10 cellular contexts compared by ENCODE assay signal in genomic region chr10:88728107-88728763, GRCh38. TPM values are rescaled to one million over a fixed set of nuclear protein-coding genes. Genes with fewer than 3 reads are reported as not detected.
DNase-seq lines count a peak whose midpoint lies in the region; FAIRE-seq and TF ChIP-seq lines count a peak whose summit lies in the region.
"Had no signal": no experiment of that assay in that cellular context is flagged by ENCODE, and none has a peak within 500 bp of the region (broad histone marks: within the 10 kb centered on the region; RNA-seq: fewer than 3 reads in every experiment).

No MANE protein-coding gene starts in this region.

- H3K4me2 ChIP-seq in endothelial cell of umbilical vein (ENCODE audit: insufficient read depth, low read length) = no peak overlapping the region

- H3K4me3 ChIP-seq in endothelial cell of umbilical vein (replicated peaks in 1 of 3; ENCODE audit: insufficient read depth in 1 of 3, low read depth in 1 of 3, low read length in 3 of 3) (no peak overlapping the region), tibial nerve (no peak overlapping the region)

- H3K9me1 ChIP-seq in endothelial cell of umbilical vein (replicated peaks; ENCODE audit: control insufficient read depth, extremely low read depth, insufficient read depth, low read length) = no peaks in the 10 kb centered on the region

- H3K27ac ChIP-seq in endothelial cell of umbilical vein (ENCODE audit: insufficient read depth, low read depth, low read length) (no peak overlapping the region), tibial nerve (no peak overlapping the region)

- intact Hi-C loops in endothelial cell of umbilical vein (cut with micrococcal nuclease) = no loop called here

- no peak overlapping the region for H3K9ac ChIP-seq in endothelial cell of umbilical vein (replicated peaks; ENCODE audit: extremely low read depth, insufficient read depth, low read length)

- peak; percentile 9 for DNase-seq in DMS 273 (lab: John Stamatoyannopoulos, UW; ENCODE audit: unreplicated experiment)
- no peak for DNase-seq in DMS 273 treated with DMSO at 0.1 percent for 48 hours (lab: John Stamatoyannopoulos, UW)
- DNase-seq in SKM-1 (lab: John Stamatoyannopoulos, UW; ENCODE audit: unreplicated experiment) = peak; percentile 54
- peak; percentile 13 for DNase-seq in endothelial cell of umbilical vein (ENCODE audit: low read depth, low spot score)
- peak; percentile 57 to 74 for DNase-seq in stimulated activated CD4-positive, alpha-beta T cell treated with anti-CD3 and anti-CD28 coated beads, Interleukin-4, amount 100 ng/mL, for 48 hours (ENCODE audit: low read depth in 2 of 2)
- DNase-seq in C1 segment of cervical spinal cord (lab: John Stamatoyannopoulos, UW) = no peak
- no peak for DNase-seq in tibial nerve (ENCODE audit: low spot score in 2 of 2)
- no peak for DNase-seq in GM19238 (ENCODE audit: insufficient read length, low spot score)

- H3K27me3 ChIP-seq in endothelial cell of umbilical vein (ENCODE audit: control insufficient read depth in 2 of 2, insufficient read depth in 2 of 2, low read length in 2 of 2) = peaks cover 3 to 13% of the 10 kb centered on the region in 2 experiments
- H3K27me3 ChIP-seq in tibial nerve = no peaks in the 10 kb centered on the region

- H3K79me2 ChIP-seq in endothelial cell of umbilical vein (ENCODE audit: control insufficient read depth, insufficient read depth, low read length) = no peaks in the 10 kb centered on the region

- H2AFZ ChIP-seq in endothelial cell of umbilical vein (ENCODE audit: low read depth, low read length) = no peak overlapping the region

- H3K9me3 ChIP-seq in endothelial cell of umbilical vein (replicated peaks; ENCODE audit: control insufficient read depth, insufficient read depth, low read length) (no peaks in the 10 kb centered on the region), tibial nerve (no peaks in the 10 kb centered on the region)

- POLR2A ChIA-PET in endothelial cell of umbilical vein (lab: Charles Lee) = no interaction called here

- BruUV-seq in endothelial cell of umbilical vein (replicated peaks; lab: Mats Ljungman, UMichigan) = no TSS peak

- H3K4me1 ChIP-seq in endothelial cell of umbilical vein (ENCODE audit: control insufficient read depth, extremely low read depth, insufficient read depth, low read length) = no peaks in the 10 kb centered on the region
- no peaks in the 10 kb centered on the region for H3K4me1 ChIP-seq in tibial nerve

- CTCF ChIA-PET in endothelial cell of umbilical vein (lab: Charles Lee) = interaction anchor here (0.7 to 2.9 kb wide), 19 partner anchors 9 to 164 kb away, joined by 3 to 20 read pairs (median 3); partner anchors contain the start of gene RNLS

- H3K36me3 ChIP-seq in endothelial cell of umbilical vein (ENCODE audit: control insufficient read depth in 2 of 2, extremely low read depth in 1 of 2, insufficient read depth in 2 of 2, low read length in 2 of 2) (no peaks in the 10 kb centered on the region), tibial nerve (no peaks in the 10 kb centered on the region)

- TF ChIP-seq POLR2A in endothelial cell of umbilical vein (IDR thresholded peaks at IDR 0.05; ENCODE audit: low read depth, low read length) (no peak), tibial nerve (IDR thresholded peaks at IDR 0.05) (no peak)

- no peaks in the 10 kb centered on the region for H4K20me1 ChIP-seq in endothelial cell of umbilical vein (replicated peaks; ENCODE audit: control insufficient read depth, extremely low read depth, insufficient read depth, low read length)

- WGBS in tibial nerve, 2 donors = 77 to 81% methylated on average over 30 of the region's 30 CpGs

- TF ChIP-seq CTCF in endothelial cell of umbilical vein (IDR thresholded peaks at IDR 0.05; ENCODE audit: extremely low read depth in 1 of 2, insufficient read depth in 1 of 2, low read depth in 1 of 2, low read length in 2 of 2) (peak; percentile 55 to 58), tibial nerve (IDR thresholded peaks at IDR 0.05) (no peak)

- dilution Hi-C loops in endothelial cell of umbilical vein (cut with MboI; ENCODE audit: extremely low pct_ligation_motif_present, low sequenced_read_pairs) = no loop called here

- FAIRE-seq in endothelial cell of umbilical vein (lab: Jason Lieb, UNC) = no peak
- FAIRE-seq: A204.1 had no signal

- no peak for TF ChIP-seq EP300 in tibial nerve (IDR thresholded peaks at IDR 0.05)

TF ChIP-seq in endothelial cell of umbilical vein, 7 proteins besides CTCF, POLR2A, EP300 and RAD21:
- TF ChIP-seq JUN (IDR thresholded peaks at IDR 0.05; ENCODE audit: borderline replicate concordance, insufficient read depth, insufficient read length, low read depth) (no peak), POLR2AphosphoS5 (IDR thresholded peaks at IDR 0.05; ENCODE audit: insufficient read depth, low read depth, low read length) (no peak), EZH2 (IDR thresholded peaks at IDR 0.05; ENCODE audit: borderline replicate concordance, low read depth, low read length, severe bottlenecking) (no peak), GATA2 (IDR thresholded peaks at IDR 0.05; ENCODE audit: insufficient read depth, insufficient read length, low read depth, low read length) (no peak), MAX (IDR thresholded peaks at IDR 0.05; ENCODE audit: insufficient read depth, insufficient read length) (no peak), FOS (IDR thresholded peaks at IDR 0.05; ENCODE audit: borderline replicate concordance, insufficient read depth, low read length) (no peak)
TF ChIP-seq in endothelial cell of umbilical vein: peak in this region for 0.

RNA-seq across cellular contexts. Expression of gene LIPK, which starts 22.2 kb away (rescaled TPM):
- not detected in 2 replicates for total RNA-seq in endothelial cell of umbilical vein
- not detected in 2 replicates for polyA plus RNA-seq in endothelial cell of umbilical vein
- polyA plus RNA-seq in endothelial cell of umbilical vein (2011; cell fraction: cytosol; rRNA removed) = not detected in 2 replicates
- not detected in 2 replicates for polyA plus RNA-seq in endothelial cell of umbilical vein (2011; cell fraction: nucleus; rRNA removed)
- not detected in 2 replicates for polyA plus RNA-seq in endothelial cell of umbilical vein (2012)
- not detected in 2 replicates for polyA minus RNA-seq in endothelial cell of umbilical vein
- polyA minus RNA-seq in endothelial cell of umbilical vein (2011; cell fraction: cytosol; rRNA and poly(A)+ RNA removed) = not detected
- not detected in 2 replicates for polyA minus RNA-seq in endothelial cell of umbilical vein (2011; cell fraction: nucleus; rRNA and poly(A)+ RNA removed)
- total RNA-seq in tibial nerve = not detected
- polyA plus RNA-seq: adipose tissue had no signal

RNA-seq across cellular contexts. Expression of gene LIPN, which starts 31.6 kb away (rescaled TPM):
- total RNA-seq in endothelial cell of umbilical vein (not detected in 2 replicates), tibial nerve (not detected)
- polyA plus RNA-seq in endothelial cell of umbilical vein = not detected in 2 replicates
- polyA plus RNA-seq in endothelial cell of umbilical vein (2011; cell fraction: cytosol; rRNA removed) = not detected in 2 replicates
- polyA plus RNA-seq in endothelial cell of umbilical vein (2011; cell fraction: nucleus; rRNA removed) = not detected in 2 replicates
- not detected in 2 replicates for polyA plus RNA-seq in endothelial cell of umbilical vein (2012)
- not detected in 2 replicates for polyA minus RNA-seq in endothelial cell of umbilical vein
- not detected for polyA minus RNA-seq in endothelial cell of umbilical vein (2011; cell fraction: cytosol; rRNA and poly(A)+ RNA removed)
- not detected in 2 replicates for polyA minus RNA-seq in endothelial cell of umbilical vein (2011; cell fraction: nucleus; rRNA and poly(A)+ RNA removed)

Comparison
In these comparisons a context has a peak if more than half of its experiments do, and no peak if none do; other contexts are left out.
1. DNase-seq: peak in DMS 273 (single experiment), SKM-1 (single experiment), endothelial cell of umbilical vein (single experiment) and stimulated activated CD4-positive, alpha-beta T cell treated with anti-CD3 and anti-CD28 coated beads, Interleukin-4, amount 100 ng/mL, for 48 hours (2 of 2); none in DMS 273 treated with DMSO at 0.1 percent for 48 hours (single experiment), C1 segment of cervical spinal cord (0 of 14), tibial nerve (0 of 2) and GM19238 (single experiment).
2. CTCF ChIP-seq: peak in endothelial cell of umbilical vein (2 of 2); none in tibial nerve (0 of 5).